29 cellular contexts compared by ENCODE assay signal in the genomic region with DNA sequence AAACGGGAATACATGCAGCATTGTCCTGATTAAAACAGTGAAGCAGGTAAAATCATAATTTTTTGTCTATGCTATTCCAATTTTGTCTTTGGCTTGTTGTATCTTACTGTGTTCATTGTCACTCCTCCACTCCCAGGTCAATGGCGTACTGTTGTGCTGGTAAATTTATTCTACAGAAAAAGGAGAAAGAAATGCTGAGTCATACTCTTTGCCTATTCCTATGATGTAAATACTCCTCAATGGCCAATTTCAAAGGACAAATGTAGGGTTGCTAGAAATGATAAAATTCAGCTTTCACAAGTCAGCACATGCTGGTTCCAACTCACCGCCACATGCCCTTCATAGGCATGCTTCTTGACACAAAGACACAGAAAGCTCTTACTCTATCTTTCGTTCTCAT.
"Had no signal": no experiment of that assay in that cellular context is flagged by ENCODE, and none has a peak within 500 bp of the region (broad histone marks: within the 10 kb centered on the region; RNA-seq: fewer than 3 reads in every experiment).

No MANE protein-coding gene starts in this region.

- H3K36me3 ChIP-seq: adrenal gland, esophagus squamous epithelium, left lung, lower lobe of right lung, right atrium auricular region, spleen, suprapubic skin, tibial artery, upper lobe of right lung had no signal

- DNase-seq: activated CD4-positive, alpha-beta T cell treated with anti-CD3 and anti-CD28 coated beads for 48 hours; activated CD4-positive, alpha-beta T cell treated with anti-CD3 and anti-CD28 coated beads, Interleukin-2, amount 50 U/mL, for 48 hours; activated CD8-positive, alpha-beta memory T cell treated with anti-CD3 and anti-CD28 coated beads, Interleukin-2, amount 50 U/mL, for 4 hours; activated effector memory CD4-positive, alpha-beta T cell treated with anti-CD3 and anti-CD28 coated beads, Interleukin-2, amount 50 U/mL, for 16 hours; activated naive CD4-positive, alpha-beta T cell treated with anti-CD3 and anti-CD28 coated beads for 36 hours; activated naive CD8-positive, alpha-beta T cell treated with anti-CD3 and anti-CD28 coated beads for 36 hours; activated T-cell treated with anti-CD3 and anti-CD28 coated beads, Interleukin-2, amount 50 U/mL, for 1 hour; adrenal gland; aorta; cortex of kidney; esophagus squamous epithelium; foreskin melanocyte; left lung; lower lobe of right lung; mesenchymal stem cell; naive thymus-derived CD8-positive, alpha-beta T cell; occipital lobe; psoas muscle; spleen; stimulated activated naive CD4-positive, alpha-beta T cell; tibial artery; upper lobe of right lung had no signal

- H3K36me3 Mint-ChIP-seq: activated naive CD8-positive, alpha-beta T cell treated with anti-CD3 and anti-CD28 coated beads for 36 hours; brain; naive thymus-derived CD8-positive, alpha-beta T cell had no signal

- H3K9me3 Mint-ChIP-seq: activated naive CD4-positive, alpha-beta T cell treated with anti-CD3 and anti-CD28 coated beads for 36 hours; activated naive CD8-positive, alpha-beta T cell treated with anti-CD3 and anti-CD28 coated beads for 36 hours had no signal

- H3K4me1 Mint-ChIP-seq: activated naive CD8-positive, alpha-beta T cell treated with anti-CD3 and anti-CD28 coated beads for 36 hours; naive thymus-derived CD8-positive, alpha-beta T cell had no signal

- H3K27me3 Mint-ChIP-seq: activated naive CD8-positive, alpha-beta T cell treated with anti-CD3 and anti-CD28 coated beads for 36 hours; brain; naive thymus-derived CD8-positive, alpha-beta T cell had no signal

- H3K9me3 ChIP-seq: adrenal gland, esophagus squamous epithelium, lower lobe of right lung, psoas muscle, right atrium auricular region, suprapubic skin, tibial artery, upper lobe of right lung had no signal

- H3K4me3 ChIP-seq: adrenal gland, esophagus squamous epithelium, left lung, lower lobe of right lung, psoas muscle, right atrium auricular region, spleen, suprapubic skin, tibial artery, upper lobe of right lung had no signal

- H3K27ac ChIP-seq: adrenal gland, epithelial cell of prostate, esophagus squamous epithelium, left lung, lower lobe of right lung, parathyroid adenoma, psoas muscle, right atrium auricular region, spleen, suprapubic skin, tibial artery, upper lobe of right lung had no signal

- H3K4me3 Mint-ChIP-seq: activated naive CD4-positive, alpha-beta T cell treated with anti-CD3 and anti-CD28 coated beads for 36 hours; activated naive CD8-positive, alpha-beta T cell treated with anti-CD3 and anti-CD28 coated beads for 36 hours; activated T-helper 1 cell treated with anti-CD3 and anti-CD28 coated beads, Interleukin-12 subunit alpha, Interleukin-12 subunit beta, Interleukin-2, Interleukin-4 antibody, amounts not matched to agents 30 ng/mL and 10 ng/mL and 1 ng/mL, durations not matched to agents 14 hours and 24 hours and 36 hours; brain; naive thymus-derived CD8-positive, alpha-beta T cell; neural crest cell had no signal

- ATAC-seq: left lung; lower lobe of right lung; naive thymus-derived CD8-positive, alpha-beta T cell; psoas muscle; upper lobe of right lung had no signal

- H3K27ac Mint-ChIP-seq: activated naive CD4-positive, alpha-beta T cell treated with anti-CD3 and anti-CD28 coated beads for 36 hours; activated naive CD8-positive, alpha-beta T cell treated with anti-CD3 and anti-CD28 coated beads for 36 hours; activated T-helper 1 cell treated with anti-CD3 and anti-CD28 coated beads, Interleukin-12 subunit alpha, Interleukin-12 subunit beta, Interleukin-2, Interleukin-4 antibody, amounts not matched to agents 30 ng/mL and 10 ng/mL and 1 ng/mL, durations not matched to agents 14 hours and 24 hours and 36 hours; naive thymus-derived CD8-positive, alpha-beta T cell had no signal

- H3K4me1 ChIP-seq: adrenal gland, esophagus squamous epithelium, left lung, lower lobe of right lung, parathyroid adenoma, psoas muscle, right atrium auricular region, spleen, suprapubic skin, tibial artery, upper lobe of right lung had no signal
